In the genomic region with DNA sequence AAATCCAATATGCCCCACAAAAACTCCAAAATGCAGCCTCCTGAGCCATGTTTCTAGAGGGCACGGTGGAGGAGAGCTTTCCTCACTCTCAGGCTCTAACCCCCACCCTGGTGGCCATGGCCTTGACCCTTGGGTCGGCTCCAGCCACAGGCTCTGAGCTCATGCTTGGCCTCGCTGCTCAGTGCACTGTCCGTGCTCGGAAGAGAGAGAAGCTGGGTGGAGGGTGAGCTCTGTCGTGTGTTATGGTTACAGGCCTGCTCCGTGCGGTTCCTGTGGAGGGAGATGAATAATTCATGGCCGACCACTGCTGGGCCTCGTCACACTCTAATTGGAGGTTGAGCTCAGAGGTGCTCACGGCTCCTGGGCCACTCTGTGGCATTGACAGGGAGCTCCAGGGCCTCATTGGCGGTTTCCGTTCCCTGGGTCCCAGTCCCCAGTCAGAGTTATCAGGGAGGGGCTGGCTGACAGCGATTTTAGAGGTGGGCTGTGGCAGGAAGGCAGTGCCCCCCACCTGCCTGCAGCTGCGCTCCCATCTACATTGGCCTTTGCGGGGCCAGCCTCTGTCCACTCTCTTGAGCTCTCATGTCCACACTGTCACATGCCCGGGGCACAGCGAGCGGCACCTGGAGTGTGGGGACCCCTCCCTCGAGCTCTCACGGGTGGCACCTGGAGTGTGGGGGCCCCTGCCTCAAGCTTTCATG, we compare ENCODE assay signal across 13 cellular contexts. TPM values are rescaled to one million over a fixed set of nuclear protein-coding genes. Genes with fewer than 3 reads are reported as not detected.
DNase-seq lines count a peak whose midpoint lies in the region; ATAC-seq and TF ChIP-seq lines count a peak whose summit lies in the region.
"Had no signal": no experiment of that assay in that cellular context is flagged by ENCODE, and none has a peak within 500 bp of the region (broad histone marks: within the 10 kb centered on the region; RNA-seq: fewer than 3 reads in every experiment).

No MANE protein-coding gene starts in this region.

- H3K4me3 Mint-ChIP-seq in CD8-positive, alpha-beta memory T cell, result no peak overlapping the region
- H3K4me3 Mint-ChIP-seq in endodermal cell (no peak overlapping the region), neural progenitor cell (peak overlapping the region; percentile 63)

- no peak overlapping the region for H3K4me3 ChIP-seq in CD8-positive, alpha-beta memory T cell (ENCODE audit: low read length)
- H3K4me3 ChIP-seq in Peyer's patch (no peak overlapping the region), endodermal cell (ENCODE audit: low read length) (no peak overlapping the region), neural progenitor cell (no peak overlapping the region)
- H3K4me3 ChIP-seq: dorsolateral prefrontal cortex, thoracic aorta had no signal

- TF ChIP-seq CTCF in Peyer's patch (IDR thresholded peaks at IDR 0.05) (no peak), endodermal cell (conservative IDR thresholded peaks at IDR 0.05) (no peak), neural progenitor cell (IDR thresholded peaks at IDR 0.05) (no peak)

- peaks cover 12 to 81% (median 19%) of the 10 kb centered on the region in 3 donors for H3K36me3 Mint-ChIP-seq in CD8-positive, alpha-beta memory T cell
- peaks cover 64% of the 10 kb centered on the region for H3K36me3 Mint-ChIP-seq in endodermal cell (ENCODE audit: low read depth)
- peaks cover 17% of the 10 kb centered on the region for H3K36me3 Mint-ChIP-seq in neural progenitor cell

- TF ChIP-seq POLR2A in Peyer's patch (IDR thresholded peaks at IDR 0.05), result no peak

- CTCF ChIA-PET in CD8-positive, alpha-beta memory T cell (lab: Charles Lee), result interaction anchor here (0.8 kb wide), 1 partner anchor 22 kb away, joined by 3 read pairs; no protein-coding TSS in a partner anchor

- H4K20me1 ChIP-seq in neural progenitor cell (ENCODE audit: low read depth), result no peaks in the 10 kb centered on the region

- 79 to 89% methylated on average over 10 to 21 of the region's 21 CpGs for WGBS in endodermal cell (ENCODE audit: insufficient coverage in 1 of 2, insufficient read length in 1 of 2), 2 experiments

- POLR2A ChIA-PET in CD8-positive, alpha-beta memory T cell (lab: Charles Lee), result no interaction called here

- no peak overlapping the region for H3K4me2 ChIP-seq in neural progenitor cell

- H3K9me3 ChIP-seq in CD8-positive, alpha-beta memory T cell (ENCODE audit: low read length), result no peaks in the 10 kb centered on the region
- no peaks in the 10 kb centered on the region for H3K9me3 ChIP-seq in Peyer's patch
- H3K9me3 ChIP-seq in endodermal cell (ENCODE audit: control insufficient read depth, low read length), result no peaks in the 10 kb centered on the region
- no peaks in the 10 kb centered on the region for H3K9me3 ChIP-seq in neural progenitor cell (ENCODE audit: low read depth)
- H3K9me3 ChIP-seq: Caco-2, thoracic aorta had no signal

- H3K79me2 ChIP-seq in neural progenitor cell (ENCODE audit: low read depth), result no peaks in the 10 kb centered on the region

- H3K27ac Mint-ChIP-seq in CD8-positive, alpha-beta memory T cell, result peak overlapping the region in 6 of 8 donors; percentile 42 to 91 (median 68)
- H3K27ac Mint-ChIP-seq in endodermal cell (peak overlapping the region; percentile 58), neural progenitor cell (peak overlapping the region; percentile 60)

- H3K4me1 ChIP-seq in CD8-positive, alpha-beta memory T cell (ENCODE audit: insufficient read depth, low read length), result peaks cover 55% of the 10 kb centered on the region
- H3K4me1 ChIP-seq in Peyer's patch (peaks cover 0 to 27% (median 12%) of the 10 kb centered on the region in 4 donors), endodermal cell (ENCODE audit: control insufficient read depth, insufficient read depth, low read length) (peaks cover 10% of the 10 kb centered on the region), neural progenitor cell (peaks cover 6% of the 10 kb centered on the region)
- H3K4me1 ChIP-seq: Caco-2 had no signal

- H2AFZ ChIP-seq in neural progenitor cell (replicated peaks), result no peak overlapping the region

- no peak overlapping the region for H3K27ac ChIP-seq in CD8-positive, alpha-beta memory T cell (ENCODE audit: low read depth, low read length)
- no peak overlapping the region for H3K27ac ChIP-seq in Peyer's patch
- peak overlapping the region; percentile 68 for H3K27ac ChIP-seq in endodermal cell (ENCODE audit: low read depth, low read length)
- no peak overlapping the region for H3K27ac ChIP-seq in neural progenitor cell
- H3K27ac ChIP-seq: dorsolateral prefrontal cortex, thoracic aorta had no signal

- H3K36me3 ChIP-seq in CD8-positive, alpha-beta memory T cell (ENCODE audit: insufficient read depth, low read length), result peaks cover 10% of the 10 kb centered on the region
- H3K36me3 ChIP-seq in Peyer's patch (peaks cover 0 to 92% (median 0%) of the 10 kb centered on the region in 3 donors), endodermal cell (ENCODE audit: control insufficient read depth, insufficient read depth, low read length) (peaks cover 23% of the 10 kb centered on the region), neural progenitor cell (no peaks in the 10 kb centered on the region)

- no peak for DNase-seq in CD8-positive, alpha-beta memory T cell
- DNase-seq in Peyer's patch, result peak in 2 of 3 donors; percentile 41 to 42
- DNase-seq in endodermal cell, result peak; percentile 67
- DNase-seq in neural progenitor cell (ENCODE audit: low spot score), result no peak
- DNase-seq in stimulated activated CD4-positive, alpha-beta T cell treated with anti-CD3 and anti-CD28 coated beads, Interleukin-1b, Interleukin-23, amount 100 ng/mL, for 48 hours, result no peak
- DNase-seq in HK-2 (ENCODE audit: unreplicated experiment), result no peak
- DNase-seq: Caco-2, NCI-H1092 treated with DMSO at 0.1 percent for 48 hours, NCI-H446, T1000 had no signal

- peaks cover 0 to 2% of the 10 kb centered on the region in 2 donors for H3K27me3 Mint-ChIP-seq in CD8-positive, alpha-beta memory T cell
- H3K27me3 Mint-ChIP-seq in endodermal cell (ENCODE audit: insufficient read depth) (no peaks in the 10 kb centered on the region), neural progenitor cell (ENCODE audit: insufficient read depth, low read depth) (peaks cover 9% of the 10 kb centered on the region)

- H3K4me1 Mint-ChIP-seq in CD8-positive, alpha-beta memory T cell, result peaks cover 42 to 43% (median 42%) of the 10 kb centered on the region in 3 donors
- H3K4me1 Mint-ChIP-seq in endodermal cell (no peaks in the 10 kb centered on the region), neural progenitor cell (peaks cover 13% of the 10 kb centered on the region)

- H3K27me3 ChIP-seq in CD8-positive, alpha-beta memory T cell (ENCODE audit: insufficient read depth, low read length, poor library complexity, severe bottlenecking), result no peaks in the 10 kb centered on the region
- H3K27me3 ChIP-seq in Peyer's patch (no peaks in the 10 kb centered on the region), endodermal cell (ENCODE audit: control insufficient read depth, insufficient read depth, low read length, poor library complexity, severe bottlenecking) (no peaks in the 10 kb centered on the region), neural progenitor cell (no peaks in the 10 kb centered on the region)
- H3K27me3 ChIP-seq: dorsolateral prefrontal cortex had no signal

- ATAC-seq in HG02885 (IDR thresholded peaks at IDR 0.05; ENCODE audit: poor library complexity, unreplicated experiment), result no peak

- no peak overlapping the region for H3K9ac ChIP-seq in endodermal cell (ENCODE audit: extremely low read depth, low read length, poor library complexity, severe bottlenecking)
- H3K9ac ChIP-seq in neural progenitor cell, result no peak overlapping the region

- H3K9me3 Mint-ChIP-seq in CD8-positive, alpha-beta memory T cell, result no peaks in the 10 kb centered on the region
- H3K9me3 Mint-ChIP-seq in endodermal cell, result no peaks in the 10 kb centered on the region
- no peaks in the 10 kb centered on the region for H3K9me3 Mint-ChIP-seq in neural progenitor cell

- no peaks in the 10 kb centered on the region for H3F3A ChIP-seq in neural progenitor cell (ENCODE audit: low read depth)

RNA-seq across cellular contexts. Expression of a gene that starts 24.9 kb away (rescaled TPM):
- total RNA-seq in CD8-positive, alpha-beta memory T cell, result 10 to 100 TPM; 43.6 to 43.9 TPM
- 35.5 TPM for polyA plus RNA-seq in CD8-positive, alpha-beta memory T cell
- total RNA-seq in Peyer's patch (100 to 1,000 TPM in 2 of 4 donors, 10 to 100 TPM in 2; 94.6 to 120 (median 108) TPM), endodermal cell (10 to 100 TPM; 34.8 to 35.5 TPM), neural progenitor cell (ENCODE audit: low replicate concordance) (14.5 and 25.9 TPM in 2 replicates)
- 16.8 TPM for polyA plus RNA-seq in endodermal cell (2013, experiment 1 of 2)
- polyA plus RNA-seq in endodermal cell (2013, experiment 2 of 2), result 16.0 TPM

RNA-seq across cellular contexts. Expression of a gene that starts 53.0 kb away (rescaled TPM):
- not detected for total RNA-seq in CD8-positive, alpha-beta memory T cell
- polyA plus RNA-seq in CD8-positive, alpha-beta memory T cell, result not detected
- total RNA-seq in Peyer's patch, result not detected
- under 1 TPM; 0.11 to 0.15 TPM for total RNA-seq in endodermal cell
- polyA plus RNA-seq in endodermal cell (2013, experiment 1 of 2), result 0.89 TPM
- 0.70 TPM for polyA plus RNA-seq in endodermal cell (2013, experiment 2 of 2)
- not detected in 2 replicates for total RNA-seq in neural progenitor cell (ENCODE audit: low replicate concordance)
- total RNA-seq: Caco-2 had no signal

Comparison
In these comparisons a context has a peak if more than half of its experiments do, and no peak if none do; other contexts are left out.
1. DNase-seq: peak in Peyer's patch (2 of 3) and endodermal cell (single experiment); none in CD8-positive, alpha-beta memory T cell (0 of 5), neural progenitor cell (single experiment), stimulated activated CD4-positive, alpha-beta T cell treated with anti-CD3 and anti-CD28 coated beads, Interleukin-1b, Interleukin-23, amount 100 ng/mL, for 48 hours (single experiment) and HK-2 (single experiment).
2. Peak in every context shown above with its lines, with median percentiles within 50 percentile points of each other: H3K27ac Mint-ChIP-seq.